11 cellular contexts compared by ENCODE assay signal in genomic region chr7:41189866-41190265, GRCh38.
A peak's percentile ranks its signal among the peaks of the same experiment; 100 is the strongest.
DNase-seq lines count a peak whose midpoint lies in the region; ATAC-seq and TF ChIP-seq lines count a peak whose summit lies in the region.
"Had no signal": no experiment of that assay in that cellular context is flagged by ENCODE, and none has a peak within 500 bp of the region (broad histone marks: within the 10 kb centered on the region; RNA-seq: fewer than 3 reads in every experiment).

No MANE protein-coding gene starts in this region.

- H3K4me3 ChIP-seq in HCT116 (replicated peaks in 1 of 2; ENCODE audit: low read depth in 1 of 2, low read length in 2 of 2): no peak overlapping the region
- H3K4me3 ChIP-seq: skin epidermis had no signal

- H4K20me1 ChIP-seq in HCT116 (ENCODE audit: insufficient read depth): no peaks in the 10 kb centered on the region

- DNase-seq in HCT116 (ENCODE audit: low read depth, low spot score) (peak; percentile 33), fibroblast of the conjunctiva (ENCODE audit: low read depth) (peak; percentile 33), type B pancreatic cell (ENCODE audit: extremely low spot score, unreplicated experiment) (no peak), NCI-H146 treated with DMSO at 0.1 percent for 48 hours (lab: John Stamatoyannopoulos, UW; ENCODE audit: unreplicated experiment) (no peak)
- no peak for DNase-seq in effector memory CD8-positive, alpha-beta T cell
- DNase-seq: NCI-H187, SHP77 had no signal

- H3K9me3 Mint-ChIP-seq in type B pancreatic cell: peaks cover 12% of the 10 kb centered on the region
- H3K9me3 Mint-ChIP-seq in effector memory CD8-positive, alpha-beta T cell: peaks cover 7 to 12% of the 10 kb centered on the region in 2 donors

- no peak overlapping the region for H3K4me3 Mint-ChIP-seq in type B pancreatic cell
- H3K4me3 Mint-ChIP-seq in effector memory CD8-positive, alpha-beta T cell: no peak overlapping the region
- H3K4me3 Mint-ChIP-seq: stimulated activated naive CD8-positive, alpha-beta T cell treated with anti-CD3 and anti-CD28 coated beads, Interleukin-15, Interleukin-2, amounts not matched to agents 100 ng/mL and 50 ng/mL, for 24 hours had no signal

- H3K27ac Mint-ChIP-seq in type B pancreatic cell: peak overlapping the region; percentile 83
- H3K27ac Mint-ChIP-seq in effector memory CD8-positive, alpha-beta T cell: no peak overlapping the region
- H3K27ac Mint-ChIP-seq: stimulated activated naive CD8-positive, alpha-beta T cell treated with anti-CD3 and anti-CD28 coated beads, Interleukin-15, Interleukin-2, amounts not matched to agents 100 ng/mL and 50 ng/mL, for 24 hours had no signal

- H3K4me2 ChIP-seq in HCT116 (ENCODE audit: low read length): peak overlapping the region; percentile 51

- no peak for TF ChIP-seq RAD21 in HCT116 (IDR thresholded peaks at IDR 0.05; ENCODE audit: low read depth)

- H3K4me1 Mint-ChIP-seq in type B pancreatic cell (ENCODE audit: unreplicated experiment): peaks cover 19% of the 10 kb centered on the region
- H3K4me1 Mint-ChIP-seq in effector memory CD8-positive, alpha-beta T cell (ENCODE audit: low read depth in 2 of 2): no peaks in the 10 kb centered on the region

- BruUV-seq in HCT116 (replicated peaks; lab: Mats Ljungman, UMichigan): no TSS peak

- no peaks in the 10 kb centered on the region for H3K27me3 Mint-ChIP-seq in type B pancreatic cell
- H3K27me3 Mint-ChIP-seq in effector memory CD8-positive, alpha-beta T cell: no peaks in the 10 kb centered on the region
- H3K27me3 Mint-ChIP-seq: stimulated activated naive CD8-positive, alpha-beta T cell treated with anti-CD3 and anti-CD28 coated beads, Interleukin-15, Interleukin-2, amounts not matched to agents 100 ng/mL and 50 ng/mL, for 24 hours had no signal

- peak; percentile 34; the same call in 1 of the 2 replicates for ATAC-seq in HCT116
- peak; percentile 58 for ATAC-seq in SK-N-SH treated with all-trans-retinoic acid at 6 μM for 48 hours
- ATAC-seq in GM18861 (IDR thresholded peaks at IDR 0.05; ENCODE audit: unreplicated experiment): no peak
- no peak for ATAC-seq in effector memory CD8-positive, alpha-beta T cell (replicated peaks)

- H3K4me1 ChIP-seq in HCT116 (ENCODE audit: control insufficient read depth in 1 of 2, insufficient read depth in 2 of 2, low read length in 2 of 2): peaks cover 6 to 32% of the 10 kb centered on the region in 2 experiments; a peak in 3 of 4 replicates

- no peaks in the 10 kb centered on the region for H3K36me3 Mint-ChIP-seq in type B pancreatic cell
- H3K36me3 Mint-ChIP-seq in effector memory CD8-positive, alpha-beta T cell (ENCODE audit: insufficient read depth): no peaks in the 10 kb centered on the region

- POLR2A ChIA-PET in HCT116 (lab: Charles Lee): interaction anchor here (0.5 kb wide), 1 partner anchor 128 kb away, joined by 3 read pairs; no protein-coding TSS in a partner anchor

- peak overlapping the region; percentile 49 for H2AFZ ChIP-seq in HCT116 (ENCODE audit: low read depth, low read length, poor library complexity, severe bottlenecking)

- RAD21 ChIA-PET in HCT116 (lab: Charles Lee; ENCODE audit: low non-redundant PET in 1 of 2, low total read pairs in 2 of 2, uncharacterized antibody in 2 of 2, unreplicated experiment in 2 of 2): no interaction called here

- TF ChIP-seq POLR2A in HCT116 (IDR thresholded peaks at IDR 0.05; ENCODE audit: borderline replicate concordance, extremely low read depth, insufficient read depth, insufficient read length): no peak

- intact Hi-C loops in HCT116 (cut with micrococcal nuclease): no loop called here

- H3K27me3 ChIP-seq in HCT116 (ENCODE audit: insufficient read depth, low read length): no peaks in the 10 kb centered on the region

- H3K27ac ChIP-seq in HCT116 (ENCODE audit: low read depth, low read length): no peak overlapping the region

- CTCF ChIA-PET in HCT116 (lab: Charles Lee): no interaction called here

- no peaks in the 10 kb centered on the region for H3K9me3 ChIP-seq in HCT116 (ENCODE audit: control insufficient read depth in 1 of 2, insufficient read depth in 1 of 2, low read depth in 1 of 2, low read length in 2 of 2)

- no peaks in the 10 kb centered on the region for H3K79me2 ChIP-seq in HCT116 (ENCODE audit: insufficient read depth, low read length)

- no peaks in the 10 kb centered on the region for H3K36me3 ChIP-seq in HCT116 (ENCODE audit: control insufficient read depth in 1 of 2, insufficient read depth in 2 of 2, low read length in 2 of 2)

- TF ChIP-seq CTCF in HCT116 (IDR thresholded peaks at IDR 0.05 in 2 of 3, conservative IDR thresholded peaks at IDR 0.05 in 1 of 3; ENCODE audit: borderline replicate concordance in 1 of 3, insufficient read depth in 1 of 3, low read depth in 2 of 3, low read length in 2 of 3) (no peak), type B pancreatic cell (conservative IDR thresholded peaks at IDR 0.05) (no peak)

- H3K9me2 ChIP-seq in HCT116 (ENCODE audit: insufficient read depth): no peaks in the 10 kb centered on the region

- no peak overlapping the region for H3K9ac ChIP-seq in HCT116 (ENCODE audit: low read length)

TF ChIP-seq in HCT116, 20 proteins besides CTCF, POLR2A, EP300 and RAD21 (continues in another document):
- TF ChIP-seq ZBTB33 (IDR thresholded peaks at IDR 0.05; ENCODE audit: extremely low read depth, insufficient replicate concordance, low read length): no peak
- TF ChIP-seq SP1 (IDR thresholded peaks at IDR 0.05; ENCODE audit: low read depth): peak; percentile 63
- TF ChIP-seq ATF3 (IDR thresholded peaks at IDR 0.05): no peak
- TF ChIP-seq ZFX (IDR thresholded peaks at IDR 0.05): peak; percentile 17; the same call in 1 of the 2 replicates
- peak; percentile 62; the same call in 1 of the 2 replicates for TF ChIP-seq FOSL1 (IDR thresholded peaks at IDR 0.05; ENCODE audit: low read depth)
- TF ChIP-seq, protein P1, sequence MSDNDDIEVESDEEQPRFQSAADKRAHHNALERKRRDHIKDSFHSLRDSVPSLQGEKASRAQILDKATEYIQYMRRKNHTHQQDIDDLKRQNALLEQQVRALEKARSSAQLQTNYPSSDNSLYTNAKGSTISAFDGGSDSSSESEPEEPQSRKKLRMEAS (IDR thresholded peaks at IDR 0.05): peak; percentile 70
- 0 out of 2 replicates have a peak, but pooled peaks have one; percentile 37 for TF ChIP-seq CBX3 (IDR thresholded peaks at IDR 0.05; ENCODE audit: low read depth)
- TF ChIP-seq POLR2AphosphoS5 (IDR thresholded peaks at IDR 0.05; ENCODE audit: low read depth, low read length): no peak
- TF ChIP-seq EGR1 (IDR thresholded peaks at IDR 0.05; ENCODE audit: low read depth): peak; percentile 67

TF ChIP-seq in SK-N-SH treated with all-trans-retinoic acid at 6 μM for 48 hours, 23 proteins besides CTCF, POLR2A, EP300 and RAD21 (continues in another document):
- TF ChIP-seq ISL1 (CRISPR knock-in tag; IDR thresholded peaks at IDR 0.05): no peak
- no peak for TF ChIP-seq ZNF565 (CRISPR knock-in tag; conservative IDR thresholded peaks at IDR 0.05; ENCODE audit: low read depth)
- TF ChIP-seq ZC3H10 (CRISPR knock-in tag; IDR thresholded peaks at IDR 0.05): no peak
- no peak for TF ChIP-seq ZFP3 (CRISPR knock-in tag; IDR thresholded peaks at IDR 0.05)
- TF ChIP-seq OSR1 (CRISPR knock-in tag; IDR thresholded peaks at IDR 0.05): no peak
- no peak for TF ChIP-seq RARB (CRISPR knock-in tag; IDR thresholded peaks at IDR 0.05)
- TF ChIP-seq, protein P2, sequence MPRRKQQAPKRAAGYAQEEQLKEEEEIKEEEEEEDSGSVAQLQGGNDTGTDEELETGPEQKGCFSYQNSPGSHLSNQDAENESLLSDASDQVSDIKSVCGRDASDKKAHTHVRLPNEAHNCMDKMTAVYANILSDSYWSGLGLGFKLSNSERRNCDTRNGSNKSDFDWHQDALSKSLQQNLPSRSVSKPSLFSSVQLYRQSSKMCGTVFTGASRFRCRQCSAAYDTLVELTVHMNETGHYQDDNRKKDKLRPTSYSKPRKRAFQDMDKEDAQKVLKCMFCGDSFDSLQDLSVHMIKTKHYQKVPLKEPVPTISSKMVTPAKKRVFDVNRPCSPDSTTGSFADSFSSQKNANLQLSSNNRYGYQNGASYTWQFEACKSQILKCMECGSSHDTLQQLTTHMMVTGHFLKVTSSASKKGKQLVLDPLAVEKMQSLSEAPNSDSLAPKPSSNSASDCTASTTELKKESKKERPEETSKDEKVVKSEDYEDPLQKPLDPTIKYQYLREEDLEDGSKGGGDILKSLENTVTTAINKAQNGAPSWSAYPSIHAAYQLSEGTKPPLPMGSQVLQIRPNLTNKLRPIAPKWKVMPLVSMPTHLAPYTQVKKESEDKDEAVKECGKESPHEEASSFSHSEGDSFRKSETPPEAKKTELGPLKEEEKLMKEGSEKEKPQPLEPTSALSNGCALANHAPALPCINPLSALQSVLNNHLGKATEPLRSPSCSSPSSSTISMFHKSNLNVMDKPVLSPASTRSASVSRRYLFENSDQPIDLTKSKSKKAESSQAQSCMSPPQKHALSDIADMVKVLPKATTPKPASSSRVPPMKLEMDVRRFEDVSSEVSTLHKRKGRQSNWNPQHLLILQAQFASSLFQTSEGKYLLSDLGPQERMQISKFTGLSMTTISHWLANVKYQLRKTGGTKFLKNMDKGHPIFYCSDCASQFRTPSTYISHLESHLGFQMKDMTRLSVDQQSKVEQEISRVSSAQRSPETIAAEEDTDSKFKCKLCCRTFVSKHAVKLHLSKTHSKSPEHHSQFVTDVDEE (CRISPR knock-in tag; IDR thresholded peaks at IDR 0.05): no peak
- TF ChIP-seq ZNF70 (CRISPR knock-in tag; IDR thresholded peaks at IDR 0.05): no peak
- TF ChIP-seq, protein P3, sequence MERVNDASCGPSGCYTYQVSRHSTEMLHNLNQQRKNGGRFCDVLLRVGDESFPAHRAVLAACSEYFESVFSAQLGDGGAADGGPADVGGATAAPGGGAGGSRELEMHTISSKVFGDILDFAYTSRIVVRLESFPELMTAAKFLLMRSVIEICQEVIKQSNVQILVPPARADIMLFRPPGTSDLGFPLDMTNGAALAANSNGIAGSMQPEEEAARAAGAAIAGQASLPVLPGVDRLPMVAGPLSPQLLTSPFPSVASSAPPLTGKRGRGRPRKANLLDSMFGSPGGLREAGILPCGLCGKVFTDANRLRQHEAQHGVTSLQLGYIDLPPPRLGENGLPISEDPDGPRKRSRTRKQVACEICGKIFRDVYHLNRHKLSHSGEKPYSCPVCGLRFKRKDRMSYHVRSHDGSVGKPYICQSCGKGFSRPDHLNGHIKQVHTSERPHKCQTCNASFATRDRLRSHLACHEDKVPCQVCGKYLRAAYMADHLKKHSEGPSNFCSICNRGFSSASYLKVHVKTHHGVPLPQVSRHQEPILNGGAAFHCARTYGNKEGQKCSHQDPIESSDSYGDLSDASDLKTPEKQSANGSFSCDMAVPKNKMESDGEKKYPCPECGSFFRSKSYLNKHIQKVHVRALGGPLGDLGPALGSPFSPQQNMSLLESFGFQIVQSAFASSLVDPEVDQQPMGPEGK (CRISPR knock-in tag; IDR thresholded peaks at IDR 0.05; ENCODE audit: borderline replicate concordance): no peak

Comparison
In these comparisons a context has a peak if more than half of its experiments do, and no peak if none do; other contexts are left out.
1. ATAC-seq: peak in HCT116 (single experiment) and SK-N-SH treated with all-trans-retinoic acid at 6 μM for 48 hours (single experiment); none in GM18861 (single experiment) and effector memory CD8-positive, alpha-beta T cell (single experiment).
2. DNase-seq: peak in HCT116 (single experiment) and fibroblast of the conjunctiva (single experiment); none in type B pancreatic cell (single experiment), effector memory CD8-positive, alpha-beta T cell (0 of 3) and NCI-H146 treated with DMSO at 0.1 percent for 48 hours (single experiment).